Comparison of ENCODE assay signal across 28 cellular contexts in the genomic region with DNA sequence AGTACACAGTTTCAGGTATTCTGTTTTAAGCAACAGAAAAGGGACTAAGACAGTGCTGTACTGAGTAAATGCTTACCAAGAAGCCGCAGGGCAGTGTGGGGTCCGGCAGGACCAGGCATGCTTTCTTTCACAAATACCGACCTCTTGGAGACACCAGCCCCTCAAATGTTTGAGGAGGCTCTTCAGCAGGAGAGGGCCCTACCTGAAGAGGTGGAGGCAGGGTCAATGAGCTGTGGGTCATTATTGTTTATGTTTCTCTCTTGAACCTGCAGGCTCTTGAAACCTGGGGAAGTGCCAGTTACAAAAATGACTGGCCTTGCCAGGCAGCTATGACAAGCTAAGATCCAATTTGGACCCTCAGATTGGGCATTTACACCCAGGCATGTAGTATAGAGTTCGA.
"Had no signal": no experiment of that assay in that cellular context is flagged by ENCODE, and none has a peak within 500 bp of the region (broad histone marks: within the 10 kb centered on the region; RNA-seq: fewer than 3 reads in every experiment).

No MANE protein-coding gene starts in this region.

- H3K27me3 ChIP-seq: esophagus muscularis mucosa, gastroesophageal sphincter, heart left ventricle, neural progenitor cell, right atrium auricular region, suprapubic skin had no signal

- H3K9ac ChIP-seq: neural progenitor cell, parathyroid adenoma had no signal

- ATAC-seq: foreskin keratinocyte; gastroesophageal sphincter; heart left ventricle; left colon; left ventricle myocardium superior; naive thymus-derived CD4-positive, alpha-beta T cell; sciatic nerve; stimulated activated naive CD8-positive, alpha-beta T cell treated with anti-CD3 and anti-CD28 coated beads, Interleukin-15, amount 100 ng/mL, for 72 hours had no signal

- H3K4me2 ChIP-seq: neural progenitor cell, smooth muscle cell had no signal

- H3K36me3 ChIP-seq: esophagus muscularis mucosa, gastroesophageal sphincter, heart left ventricle, neural progenitor cell, right atrium auricular region, suprapubic skin had no signal

- H3K4me3 ChIP-seq: coronary artery, esophagus muscularis mucosa, gastroesophageal sphincter, heart left ventricle, neural progenitor cell, right atrium auricular region, smooth muscle cell, suprapubic skin had no signal

- DNase-seq: dermis blood vessel endothelial cell; effector memory CD4-positive, alpha-beta T cell; foreskin keratinocyte; heart left ventricle; hippocampal formation; immature natural killer cell; islet precursor cell; kidney glomerular epithelial cell; left colon; left ventricle myocardium superior; mesenchymal stem cell; midbrain; naive thymus-derived CD4-positive, alpha-beta T cell; stimulated activated CD4-positive, alpha-beta T cell treated with anti-CD3 and anti-CD28 coated beads, Interleukin-12 subunit alpha, Interleukin-12 subunit beta, amount 100 ng/mL, for 4 hours; stimulated activated CD4-positive, alpha-beta T cell treated with anti-CD3 and anti-CD28 coated beads, Interleukin-1b, Interleukin-23, amount 100 ng/mL, for 48 hours; stimulated activated CD4-positive, alpha-beta T cell treated with anti-CD3 and anti-CD28 coated beads, Interleukin-4, amount 100 ng/mL, for 1 hour; stimulated activated CD8-positive, alpha-beta memory T cell treated with anti-CD3 and anti-CD28 coated beads, Interleukin-4, amount 100 ng/mL, for 48 hours; stimulated activated naive CD4-positive, alpha-beta T cell; stimulated activated naive CD8-positive, alpha-beta T cell treated with anti-CD3 and anti-CD28 coated beads, Interleukin-15, amount 100 ng/mL, for 72 hours had no signal

- H3K27ac ChIP-seq: coronary artery, esophagus muscularis mucosa, foreskin keratinocyte, gastroesophageal sphincter, heart left ventricle, neural progenitor cell, parathyroid adenoma, right atrium auricular region, suprapubic skin had no signal

- H3K79me2 ChIP-seq: parathyroid adenoma had no signal

- H2AFZ ChIP-seq: neural progenitor cell, parathyroid adenoma had no signal

- H3K9me3 ChIP-seq: esophagus muscularis mucosa, gastroesophageal sphincter, heart left ventricle, right atrium auricular region, suprapubic skin had no signal

- H3K4me1 ChIP-seq: esophagus muscularis mucosa, foreskin keratinocyte, gastroesophageal sphincter, heart left ventricle, neural progenitor cell, parathyroid adenoma, right atrium auricular region, suprapubic skin had no signal
